Comparison of ENCODE assay signal across 24 cellular contexts in the genomic region with DNA sequence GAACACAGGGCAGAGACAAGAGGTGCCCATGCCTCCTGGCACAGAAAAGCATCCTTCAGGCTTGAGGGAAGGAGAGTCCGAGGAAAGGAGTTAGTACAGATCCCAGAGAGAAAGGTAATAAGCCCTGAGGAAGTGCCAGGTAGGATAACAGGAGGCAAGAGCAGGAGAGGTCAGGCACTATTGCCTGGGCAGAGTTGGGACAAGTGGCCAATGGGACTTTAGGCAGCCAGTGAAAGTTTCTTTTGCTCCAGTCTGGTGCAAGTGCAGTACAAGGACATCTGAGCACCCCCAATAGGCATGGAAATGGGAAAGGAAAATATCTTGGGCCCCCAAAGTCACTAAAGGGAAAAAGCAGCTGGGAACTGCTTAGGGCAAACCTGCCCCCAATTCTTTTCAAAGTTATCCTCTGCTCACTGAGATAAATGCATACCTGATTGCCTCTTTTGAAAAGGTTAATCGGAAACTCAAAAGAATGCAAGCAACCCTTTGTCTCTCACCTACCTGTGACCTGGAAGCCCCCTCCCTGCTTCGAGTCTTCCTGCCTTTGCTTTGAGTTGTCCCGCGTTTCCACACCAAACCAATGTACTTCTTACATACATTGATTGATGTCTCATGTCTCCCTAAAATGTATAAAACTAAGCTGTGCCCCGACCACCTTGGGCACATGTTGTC. TPM values are rescaled to one million over a fixed set of nuclear protein-coding genes. Genes with fewer than 3 reads are reported as not detected.
DNase-seq lines count a peak whose midpoint lies in the region; ATAC-seq and TF ChIP-seq lines count a peak whose summit lies in the region.
"Had no signal": no experiment of that assay in that cellular context is flagged by ENCODE, and none has a peak within 500 bp of the region (broad histone marks: within the 10 kb centered on the region; RNA-seq: fewer than 3 reads in every experiment).

No MANE protein-coding gene starts in this region.

- H3K9ac ChIP-seq in NT2/D1 (ENCODE audit: insufficient read length, low read depth) (no peak overlapping the region), mesenchymal stem cell (ENCODE audit: low read length) (no peak overlapping the region)
- H3K9ac ChIP-seq: KMS-11 had no signal

- peak overlapping the region; percentile 24; the same call in 1 of the 2 replicates for H3K27ac Mint-ChIP-seq in GM23338
- no peak overlapping the region for H3K27ac Mint-ChIP-seq in activated CD4-positive, alpha-beta T cell treated with anti-CD3 and anti-CD28 coated beads, Interleukin-2, amount 10 ng/mL, durations not matched to agents 7 days and 5 days
- H3K27ac Mint-ChIP-seq: CD8-positive, alpha-beta memory T cell had no signal

- H3K79me1 ChIP-seq in mesenchymal stem cell (replicated peaks; ENCODE audit: low read length, poor library complexity, severe bottlenecking) = no peaks in the 10 kb centered on the region

- CTCF ChIA-PET in activated CD4-positive, alpha-beta T cell treated with anti-CD3 and anti-CD28 coated beads, Interleukin-2, amount 10 ng/mL, durations not matched to agents 7 days and 5 days (lab: Charles Lee) = no interaction called here

- H3K4me3 ChIP-seq in GM23338 (peak overlapping the region; percentile 46), NT2/D1 (ENCODE audit: insufficient read length, low read depth) (no peak overlapping the region), iPS DF 6.9 (ENCODE audit: low read length) (no peak overlapping the region), mesenchymal stem cell (ENCODE audit: insufficient read depth in 1 of 2, low read depth in 1 of 2, low read length in 2 of 2) (no peak overlapping the region), tibial nerve (no peak overlapping the region), tibial artery (no peak overlapping the region)
- H3K4me3 ChIP-seq: SK-N-MC had no signal

- H4K8ac ChIP-seq in mesenchymal stem cell (ENCODE audit: low read length) = no peak overlapping the region

- no peak overlapping the region for H2BK15ac ChIP-seq in mesenchymal stem cell (ENCODE audit: low read depth, poor library complexity, severe bottlenecking)

- intact Hi-C loops in tibial artery (cut with DNase I; ENCODE audit: low total_unique reads) = no loop called here

- DNase-seq in GM23338 (ENCODE audit: low spot score) (peak; percentile 86), NT2/D1 (ENCODE audit: low read depth, low spot score) (peak; percentile 8), iPS DF 6.9 (ENCODE audit: low read depth, low spot score) (peak; percentile 45), mesenchymal stem cell (no peak), tibial nerve (ENCODE audit: low spot score in 2 of 2) (no peak), NCI-H446 (lab: John Stamatoyannopoulos, UW) (no peak), tibial artery (no peak)
- DNase-seq in activated CD4-positive, alpha-beta T cell treated with anti-CD3 and anti-CD28 coated beads, Interleukin-2, amount 10 ng/mL, durations not matched to agents 7 days and 5 days = no peak
- DNase-seq: Calu3; CD8-positive, alpha-beta memory T cell; DMS153; GF-D8; IMR-90; NCI-H1105; NCI-H2081; NCI-H2171; NCI-H345; NCI-H524 treated with DMSO at 0.1 percent for 48 hours; SHP77; SW 1271 had no signal

- no peak overlapping the region for H3K18ac ChIP-seq in mesenchymal stem cell (ENCODE audit: low read depth in 1 of 2, low read length in 2 of 2)

- H3K27me3 ChIP-seq in GM23338 (ENCODE audit: insufficient read depth) (no peaks in the 10 kb centered on the region), NT2/D1 (ENCODE audit: insufficient read depth, insufficient read length) (no peaks in the 10 kb centered on the region), iPS DF 6.9 (ENCODE audit: control insufficient read depth, insufficient read depth, low read length) (no peaks in the 10 kb centered on the region), mesenchymal stem cell (ENCODE audit: control insufficient read depth in 1 of 2, insufficient read depth in 1 of 2, low read length in 2 of 2) (peaks cover 0 to 8% of the 10 kb centered on the region in 2 experiments), tibial nerve (no peaks in the 10 kb centered on the region), tibial artery (peaks cover 0 to 11% of the 10 kb centered on the region in 2 donors)

- no peak overlapping the region for H3K23ac ChIP-seq in mesenchymal stem cell (ENCODE audit: low read length in 2 of 2)

- no peaks in the 10 kb centered on the region for H4K20me1 ChIP-seq in GM23338 (replicated peaks; ENCODE audit: insufficient read depth)

- H3K36me3 ChIP-seq in GM23338 (ENCODE audit: insufficient read depth) (no peaks in the 10 kb centered on the region), NT2/D1 (ENCODE audit: insufficient read depth, insufficient read length, low read length) (no peaks in the 10 kb centered on the region), iPS DF 6.9 (ENCODE audit: control insufficient read depth, insufficient read depth, low read length) (no peaks in the 10 kb centered on the region), mesenchymal stem cell (ENCODE audit: control insufficient read depth in 1 of 2, insufficient read depth in 2 of 2, low read depth in 1 of 2, low read length in 2 of 2) (no peaks in the 10 kb centered on the region), tibial nerve (no peaks in the 10 kb centered on the region), tibial artery (no peaks in the 10 kb centered on the region)

- POLR2A ChIA-PET in activated CD4-positive, alpha-beta T cell treated with anti-CD3 and anti-CD28 coated beads, Interleukin-2, amount 10 ng/mL, durations not matched to agents 7 days and 5 days (lab: Charles Lee) = no interaction called here

- H3K27ac ChIP-seq in GM23338 (ENCODE audit: low read depth) (no peak overlapping the region), iPS DF 6.9 (ENCODE audit: low read length) (no peak overlapping the region), mesenchymal stem cell (ENCODE audit: low read length, poor library complexity, severe bottlenecking) (no peak overlapping the region), tibial nerve (peak overlapping the region in 1 of 4 donors; percentile 13), tibial artery (no peak overlapping the region)
- H3K27ac ChIP-seq: C4-2B, KMS-11, SK-N-MC had no signal

- peak overlapping the region; percentile 51 for H2AK5ac ChIP-seq in mesenchymal stem cell (ENCODE audit: low read length, severe bottlenecking)

- peaks cover 37% of the 10 kb centered on the region for H3K4me1 Mint-ChIP-seq in GM23338
- H3K4me1 Mint-ChIP-seq in activated CD4-positive, alpha-beta T cell treated with anti-CD3 and anti-CD28 coated beads, Interleukin-2, amount 10 ng/mL, durations not matched to agents 7 days and 5 days = no peaks in the 10 kb centered on the region
- H3K4me1 Mint-ChIP-seq: CD8-positive, alpha-beta memory T cell had no signal

- WGBS in iPS DF 6.9 (ENCODE audit: insufficient coverage, insufficient read length) = no CpG with 5 or more reads among the region's 6 CpGs
- WGBS in mesenchymal stem cell = 11% methylated on average over 6 of the region's 6 CpGs
- 21 to 34% methylated on average over 6 of the region's 6 CpGs for WGBS in tibial nerve, 2 donors

- H3K4me1 ChIP-seq in GM23338 (ENCODE audit: insufficient read depth) (peaks cover 29% of the 10 kb centered on the region), NT2/D1 (ENCODE audit: insufficient read depth, insufficient read length) (no peaks in the 10 kb centered on the region), iPS DF 6.9 (ENCODE audit: control insufficient read depth, insufficient read depth, low read length) (peaks cover 7% of the 10 kb centered on the region), mesenchymal stem cell (ENCODE audit: control insufficient read depth, insufficient read depth, low read depth, low read length) (no peaks in the 10 kb centered on the region), tibial nerve (no peaks in the 10 kb centered on the region), tibial artery (no peaks in the 10 kb centered on the region)

- ATAC-seq in GM23338 = peak; percentile 88

- H3K9me3 Mint-ChIP-seq in GM23338 = no peaks in the 10 kb centered on the region
- H3K9me3 Mint-ChIP-seq in activated CD4-positive, alpha-beta T cell treated with anti-CD3 and anti-CD28 coated beads, Interleukin-2, amount 10 ng/mL, durations not matched to agents 7 days and 5 days = no peaks in the 10 kb centered on the region
- H3K9me3 Mint-ChIP-seq: CD8-positive, alpha-beta memory T cell had no signal

- no peak for TF ChIP-seq EP300 in tibial nerve (IDR thresholded peaks at IDR 0.05)

- H2BK120ac ChIP-seq in mesenchymal stem cell (ENCODE audit: low read depth, low read length) = no peak overlapping the region

- peaks cover 3% of the 10 kb centered on the region for H3K27me3 Mint-ChIP-seq in GM23338 (ENCODE audit: insufficient read depth, low read depth, poor library complexity)
- H3K27me3 Mint-ChIP-seq in activated CD4-positive, alpha-beta T cell treated with anti-CD3 and anti-CD28 coated beads, Interleukin-2, amount 10 ng/mL, durations not matched to agents 7 days and 5 days = peaks cover 2% of the 10 kb centered on the region

- H3K36me3 Mint-ChIP-seq in GM23338 (ENCODE audit: low read depth) = peaks cover 11% of the 10 kb centered on the region; the same call in 2 of the 3 replicates
- H3K36me3 Mint-ChIP-seq in activated CD4-positive, alpha-beta T cell treated with anti-CD3 and anti-CD28 coated beads, Interleukin-2, amount 10 ng/mL, durations not matched to agents 7 days and 5 days (ENCODE audit: low read depth) = no peaks in the 10 kb centered on the region
- H3K36me3 Mint-ChIP-seq: CD8-positive, alpha-beta memory T cell had no signal

- H3F3A ChIP-seq in GM23338 (replicated peaks; ENCODE audit: low read depth) = no peaks in the 10 kb centered on the region

- TF ChIP-seq CTCF in GM23338 (conservative IDR thresholded peaks at IDR 0.05; ENCODE audit: low read depth in 2 of 2) = no peak
- TF ChIP-seq CTCF in tibial nerve (IDR thresholded peaks at IDR 0.05) = no peak
- TF ChIP-seq CTCF in tibial artery (IDR thresholded peaks at IDR 0.05) = no peak

- no peak for TF ChIP-seq POLR2A in tibial nerve (IDR thresholded peaks at IDR 0.05)

- no peak overlapping the region for H2AFZ ChIP-seq in GM23338
- no peak overlapping the region for H2AFZ ChIP-seq in mesenchymal stem cell (ENCODE audit: low read depth, low read length)

- H3K4me3 Mint-ChIP-seq in GM23338 = peak overlapping the region; percentile 68
- no peak overlapping the region for H3K4me3 Mint-ChIP-seq in activated CD4-positive, alpha-beta T cell treated with anti-CD3 and anti-CD28 coated beads, Interleukin-2, amount 10 ng/mL, durations not matched to agents 7 days and 5 days
- H3K4me3 Mint-ChIP-seq: CD8-positive, alpha-beta memory T cell had no signal

- no peak overlapping the region for H2BK5ac ChIP-seq in mesenchymal stem cell (ENCODE audit: low read depth, low read length, poor library complexity, severe bottlenecking)

- no peaks in the 10 kb centered on the region for H3K9me3 ChIP-seq in NT2/D1 (ENCODE audit: insufficient read depth, low read length)
- H3K9me3 ChIP-seq in iPS DF 6.9 (ENCODE audit: control insufficient read depth, insufficient read depth, low read length) = no peaks in the 10 kb centered on the region
- no peaks in the 10 kb centered on the region for H3K9me3 ChIP-seq in mesenchymal stem cell (ENCODE audit: control insufficient read depth, low read length)
- H3K9me3 ChIP-seq in tibial nerve = no peaks in the 10 kb centered on the region
- H3K9me3 ChIP-seq in tibial artery = no peaks in the 10 kb centered on the region

- H3K79me2 ChIP-seq in GM23338 (replicated peaks; ENCODE audit: insufficient read depth) = no peaks in the 10 kb centered on the region

- H4K91ac ChIP-seq in mesenchymal stem cell (ENCODE audit: low read length) = no peak overlapping the region

- no peak overlapping the region for H3K4ac ChIP-seq in mesenchymal stem cell (ENCODE audit: low read depth in 1 of 2, low read length in 2 of 2)

- H2BK12ac ChIP-seq in mesenchymal stem cell (ENCODE audit: low read length in 2 of 2) = no peak overlapping the region

- no peak overlapping the region for H3K14ac ChIP-seq in mesenchymal stem cell (ENCODE audit: low read length in 2 of 2)

- peaks cover 5% of the 10 kb centered on the region; the same call in 1 of the 2 replicates for H3K9me2 ChIP-seq in GM23338 (ENCODE audit: insufficient read depth)

- H3K4me2 ChIP-seq in GM23338 = peak overlapping the region; percentile 73
- no peak overlapping the region for H3K4me2 ChIP-seq in mesenchymal stem cell (ENCODE audit: low read length, poor library complexity, severe bottlenecking)
- H3K4me2 ChIP-seq: KMS-11 had no signal

RNA-seq across cellular contexts. Expression of gene ELOVL7, which starts 46.5 kb away (rescaled TPM):
- total RNA-seq in GM23338 (2014; rRNA removed; shearing (Covaris generic)) = 6.5 and 7.0 TPM in 2 replicates
- 2.3 and 2.9 TPM in 2 replicates for polyA plus RNA-seq in GM23338 (2016; fragmentation: Nextera tagmentation; extraction: Ambion mirVana)
- 0.03 TPM for polyA plus RNA-seq in mesenchymal stem cell (2013, experiment 1 of 2)
- 0.03 TPM for polyA plus RNA-seq in mesenchymal stem cell (2013, experiment 2 of 2)
- 10 to 100 TPM in 3 of 4 donors, 1 to 10 TPM in 1; 9.0 to 28.0 (median 15.8) TPM for total RNA-seq in tibial nerve
- total RNA-seq in activated CD4-positive, alpha-beta T cell treated with anti-CD3 and anti-CD28 coated beads, Interleukin-2, amount 10 ng/mL, durations not matched to agents 7 days and 5 days = under 1 TPM; 0.42 to 0.99 TPM
- total RNA-seq: RPMI7951 had no signal
- polyA plus RNA-seq: CD8-positive, alpha-beta memory T cell; IMR-90 had no signal

Comparison
In these comparisons a context has a peak if more than half of its experiments do, and no peak if none do; other contexts are left out.
1. DNase-seq: peak in GM23338 (single experiment), NT2/D1 (single experiment) and iPS DF 6.9 (single experiment); none in mesenchymal stem cell (single experiment), tibial nerve (0 of 2), NCI-H446 (0 of 2), activated CD4-positive, alpha-beta T cell treated with anti-CD3 and anti-CD28 coated beads, Interleukin-2, amount 10 ng/mL, durations not matched to agents 7 days and 5 days (single experiment) and tibial artery (0 of 2).